22 cellular contexts compared by ENCODE assay signal in the genomic region with DNA sequence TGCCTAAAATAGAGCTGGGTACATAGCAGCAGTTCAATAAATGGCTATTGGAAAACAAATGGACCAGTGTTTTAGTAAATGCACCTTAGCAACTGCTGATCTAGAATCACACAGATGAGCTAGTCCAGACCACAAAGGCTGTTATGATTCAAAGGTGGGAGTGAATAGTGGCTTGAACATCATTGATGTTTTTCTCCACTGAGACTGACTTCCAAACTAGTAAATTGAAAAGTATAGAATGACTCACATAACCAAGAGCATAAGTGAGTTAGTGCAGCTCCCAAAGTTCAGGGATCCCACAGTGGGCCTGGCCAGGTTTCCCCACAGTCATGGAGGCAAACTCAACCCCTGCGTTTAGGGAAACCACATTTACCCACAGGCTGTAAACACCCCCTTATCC.
DNase-seq lines count a peak whose midpoint lies in the region; ATAC-seq and TF ChIP-seq lines count a peak whose summit lies in the region.
"Had no signal": no experiment of that assay in that cellular context is flagged by ENCODE, and none has a peak within 500 bp of the region (broad histone marks: within the 10 kb centered on the region; RNA-seq: fewer than 3 reads in every experiment).

No MANE protein-coding gene starts in this region.

- no peak overlapping the region for H3K27ac ChIP-seq in Peyer's patch

- no peak overlapping the region for H3K4me3 Mint-ChIP-seq in activated T-cell treated with anti-CD3 and anti-CD28 coated beads, Interleukin-2, amount 50 U/mL, for 24 hours
- no peak overlapping the region for H3K4me3 Mint-ChIP-seq in osteocyte (ENCODE audit: unreplicated experiment)
- no peak overlapping the region for H3K4me3 Mint-ChIP-seq in stimulated activated memory B cell treated with anti-CD40 and anti-IgM and Interleukin-4, amounts not matched to agents 10 μg/mL and 1 μg/mL and 100 μg/mL, for 72 hours
- H3K4me3 Mint-ChIP-seq: CD8-positive, alpha-beta memory T cell had no signal

- ATAC-seq in HG02884 (IDR thresholded peaks at IDR 0.05; ENCODE audit: unreplicated experiment), result peak; percentile 47
- no peak for ATAC-seq in stimulated activated memory B cell treated with anti-CD40 and anti-IgM and Interleukin-4, amounts not matched to agents 10 μg/mL and 1 μg/mL and 100 μg/mL, for 72 hours
- ATAC-seq: HCT116, HepG2 had no signal

- H3K4me3 ChIP-seq in Peyer's patch, result no peak overlapping the region

- H3K27me3 Mint-ChIP-seq in activated T-cell treated with anti-CD3 and anti-CD28 coated beads, Interleukin-2, amount 50 U/mL, for 24 hours, result peaks cover 42% of the 10 kb centered on the region
- peaks cover 17% of the 10 kb centered on the region for H3K27me3 Mint-ChIP-seq in osteocyte (ENCODE audit: unreplicated experiment)
- peaks cover 12% of the 10 kb centered on the region for H3K27me3 Mint-ChIP-seq in stimulated activated memory B cell treated with anti-CD40 and anti-IgM and Interleukin-4, amounts not matched to agents 10 μg/mL and 1 μg/mL and 100 μg/mL, for 72 hours

- intact Hi-C loops in posterior vena cava (cut with DNase I), result loop anchor here in 1 of 2 donors (5.0 kb wide), 1 partner anchor 1647 kb away; no protein-coding TSS in a partner anchor

- no peaks in the 10 kb centered on the region for H3K9me3 Mint-ChIP-seq in activated T-cell treated with anti-CD3 and anti-CD28 coated beads, Interleukin-2, amount 50 U/mL, for 24 hours
- H3K9me3 Mint-ChIP-seq in osteocyte (ENCODE audit: unreplicated experiment), result no peaks in the 10 kb centered on the region
- H3K9me3 Mint-ChIP-seq in stimulated activated memory B cell treated with anti-CD40 and anti-IgM and Interleukin-4, amounts not matched to agents 10 μg/mL and 1 μg/mL and 100 μg/mL, for 72 hours, result no peaks in the 10 kb centered on the region
- H3K9me3 Mint-ChIP-seq: CD8-positive, alpha-beta memory T cell had no signal

- H3K9me3 ChIP-seq in Peyer's patch, result no peaks in the 10 kb centered on the region

- no peaks in the 10 kb centered on the region for H3K27me3 ChIP-seq in Peyer's patch

- peaks cover 7% of the 10 kb centered on the region for H3K4me1 Mint-ChIP-seq in activated T-cell treated with anti-CD3 and anti-CD28 coated beads, Interleukin-2, amount 50 U/mL, for 24 hours (ENCODE audit: low read depth)
- H3K4me1 Mint-ChIP-seq in osteocyte (ENCODE audit: unreplicated experiment), result no peaks in the 10 kb centered on the region
- no peaks in the 10 kb centered on the region for H3K4me1 Mint-ChIP-seq in stimulated activated memory B cell treated with anti-CD40 and anti-IgM and Interleukin-4, amounts not matched to agents 10 μg/mL and 1 μg/mL and 100 μg/mL, for 72 hours
- H3K4me1 Mint-ChIP-seq: CD8-positive, alpha-beta memory T cell had no signal

- no peak overlapping the region for H3K27ac Mint-ChIP-seq in activated T-cell treated with anti-CD3 and anti-CD28 coated beads, Interleukin-2, amount 50 U/mL, for 24 hours
- no peak overlapping the region for H3K27ac Mint-ChIP-seq in osteocyte (ENCODE audit: unreplicated experiment)
- no peak overlapping the region for H3K27ac Mint-ChIP-seq in stimulated activated memory B cell treated with anti-CD40 and anti-IgM and Interleukin-4, amounts not matched to agents 10 μg/mL and 1 μg/mL and 100 μg/mL, for 72 hours
- H3K27ac Mint-ChIP-seq: CD8-positive, alpha-beta memory T cell had no signal

- no peak for TF ChIP-seq POLR2A in Peyer's patch (IDR thresholded peaks at IDR 0.05)

- TF ChIP-seq CTCF in osteocyte (IDR thresholded peaks at IDR 0.05), result no peak
- TF ChIP-seq CTCF in Peyer's patch (IDR thresholded peaks at IDR 0.05), result no peak

- peak; percentile 35 to 38 for DNase-seq in activated T-cell treated with anti-CD3 and anti-CD28 coated beads, Interleukin-2, amount 50 U/mL, for 48 hours
- no peak for DNase-seq in activated T-cell treated with anti-CD3 and anti-CD28 coated beads, Interleukin-2, amount 50 U/mL, for 24 hours
- DNase-seq in RPMI7951 (ENCODE audit: low read depth) (peak; percentile 52), osteocyte (ENCODE audit: extremely low spot score, unreplicated experiment) (peak; percentile 49), Peyer's patch (no peak), posterior vena cava (ENCODE audit: low spot score) (no peak)
- DNase-seq: ACHN; C1 segment of cervical spinal cord; CD8-positive, alpha-beta memory T cell; DMS53; EL; GOT3; KBM-7; NCI-H1105 treated with DMSO at 0.1 percent for 48 hours; NCI-H1694; NCI-H748 treated with DMSO at 0.1 percent for 48 hours; NK-92 treated with Interleukin-12 subunit alpha and Interleukin-12 subunit beta, amount 100 ng/mL, for 24 hours; SHP77 had no signal

- no peaks in the 10 kb centered on the region for H3K36me3 Mint-ChIP-seq in activated T-cell treated with anti-CD3 and anti-CD28 coated beads, Interleukin-2, amount 50 U/mL, for 24 hours (ENCODE audit: low read depth)
- no peaks in the 10 kb centered on the region for H3K36me3 Mint-ChIP-seq in osteocyte (ENCODE audit: unreplicated experiment)
- no peaks in the 10 kb centered on the region for H3K36me3 Mint-ChIP-seq in stimulated activated memory B cell treated with anti-CD40 and anti-IgM and Interleukin-4, amounts not matched to agents 10 μg/mL and 1 μg/mL and 100 μg/mL, for 72 hours
- H3K36me3 Mint-ChIP-seq: CD8-positive, alpha-beta memory T cell had no signal

- H3K4me1 ChIP-seq in Peyer's patch, result no peaks in the 10 kb centered on the region

- H3K36me3 ChIP-seq in Peyer's patch, result no peaks in the 10 kb centered on the region

Comparison
In these comparisons a context has a peak if more than half of its experiments do, and no peak if none do; other contexts are left out.
1. DNase-seq: peak in activated T-cell treated with anti-CD3 and anti-CD28 coated beads, Interleukin-2, amount 50 U/mL, for 48 hours (2 of 2), RPMI7951 (single experiment) and osteocyte (single experiment); none in activated T-cell treated with anti-CD3 and anti-CD28 coated beads, Interleukin-2, amount 50 U/mL, for 24 hours (single experiment), Peyer's patch (0 of 3) and posterior vena cava (single experiment).